Comparison of ENCODE assay signal across 1 cellular context in the genomic region with DNA sequence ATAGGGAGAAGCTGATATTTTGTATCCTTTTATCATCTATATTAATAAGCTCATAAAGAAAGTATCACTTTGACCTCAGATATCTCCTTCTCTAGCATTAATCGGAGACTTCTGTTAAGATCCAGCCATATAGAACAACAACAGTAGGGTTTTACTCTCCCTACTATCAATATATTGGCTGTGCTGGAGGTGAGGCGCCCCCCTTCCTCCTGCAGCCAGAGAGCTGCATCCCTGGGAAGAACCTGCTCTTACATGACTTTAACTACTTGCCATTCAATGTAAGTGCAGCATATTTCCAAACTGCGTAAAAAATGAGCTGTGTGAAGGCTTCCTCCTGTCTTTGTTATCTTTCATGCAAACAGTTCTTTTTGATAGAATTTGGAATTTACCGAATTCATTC.
A peak's percentile ranks its signal among the peaks of the same experiment; 100 is the strongest.
TF ChIP-seq lines count a peak whose summit lies in the region.

No MANE protein-coding gene starts in this region.

TF ChIP-seq in neural cell, 6 proteins besides CTCF, POLR2A, EP300 and RAD21 (continued from another document):
- TF ChIP-seq, protein P1, sequence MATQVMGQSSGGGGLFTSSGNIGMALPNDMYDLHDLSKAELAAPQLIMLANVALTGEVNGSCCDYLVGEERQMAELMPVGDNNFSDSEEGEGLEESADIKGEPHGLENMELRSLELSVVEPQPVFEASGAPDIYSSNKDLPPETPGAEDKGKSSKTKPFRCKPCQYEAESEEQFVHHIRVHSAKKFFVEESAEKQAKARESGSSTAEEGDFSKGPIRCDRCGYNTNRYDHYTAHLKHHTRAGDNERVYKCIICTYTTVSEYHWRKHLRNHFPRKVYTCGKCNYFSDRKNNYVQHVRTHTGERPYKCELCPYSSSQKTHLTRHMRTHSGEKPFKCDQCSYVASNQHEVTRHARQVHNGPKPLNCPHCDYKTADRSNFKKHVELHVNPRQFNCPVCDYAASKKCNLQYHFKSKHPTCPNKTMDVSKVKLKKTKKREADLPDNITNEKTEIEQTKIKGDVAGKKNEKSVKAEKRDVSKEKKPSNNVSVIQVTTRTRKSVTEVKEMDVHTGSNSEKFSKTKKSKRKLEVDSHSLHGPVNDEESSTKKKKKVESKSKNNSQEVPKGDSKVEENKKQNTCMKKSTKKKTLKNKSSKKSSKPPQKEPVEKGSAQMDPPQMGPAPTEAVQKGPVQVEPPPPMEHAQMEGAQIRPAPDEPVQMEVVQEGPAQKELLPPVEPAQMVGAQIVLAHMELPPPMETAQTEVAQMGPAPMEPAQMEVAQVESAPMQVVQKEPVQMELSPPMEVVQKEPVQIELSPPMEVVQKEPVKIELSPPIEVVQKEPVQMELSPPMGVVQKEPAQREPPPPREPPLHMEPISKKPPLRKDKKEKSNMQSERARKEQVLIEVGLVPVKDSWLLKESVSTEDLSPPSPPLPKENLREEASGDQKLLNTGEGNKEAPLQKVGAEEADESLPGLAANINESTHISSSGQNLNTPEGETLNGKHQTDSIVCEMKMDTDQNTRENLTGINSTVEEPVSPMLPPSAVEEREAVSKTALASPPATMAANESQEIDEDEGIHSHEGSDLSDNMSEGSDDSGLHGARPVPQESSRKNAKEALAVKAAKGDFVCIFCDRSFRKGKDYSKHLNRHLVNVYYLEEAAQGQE (IDR thresholded peaks at IDR 0.05; ENCODE audit: borderline replicate concordance), result no peak
- TF ChIP-seq SMC3 (conservative IDR thresholded peaks at IDR 0.05; ENCODE audit: poor library complexity) (no peak), POLR2AphosphoS5 (IDR thresholded peaks at IDR 0.05) (peak; percentile 15)
TF ChIP-seq in neural cell: peak in this region for 1.
